ENCODE assay signal across 9 cellular contexts in genomic region chr4:168569066-168569908, GRCh38.
DNase-seq lines count a peak whose midpoint lies in the region; ATAC-seq, FAIRE-seq and TF ChIP-seq lines count a peak whose summit lies in the region.
"Had no signal": no experiment of that assay in that cellular context is flagged by ENCODE, and none has a peak within 500 bp of the region (broad histone marks: within the 10 kb centered on the region; RNA-seq: fewer than 3 reads in every experiment).

No MANE protein-coding gene starts in this region.

- H3K4me3 Mint-ChIP-seq in progenitor cell of endocrine pancreas (ENCODE audit: low read depth) = peak overlapping the region; percentile 69

- peak; percentile 53 for FAIRE-seq in colon (lab: Jason Lieb, UNC)

- H3K27me3 Mint-ChIP-seq in progenitor cell of endocrine pancreas = no peaks in the 10 kb centered on the region

- peaks cover 3% of the 10 kb centered on the region for H3K36me3 Mint-ChIP-seq in progenitor cell of endocrine pancreas (ENCODE audit: insufficient read depth)

- no peaks in the 10 kb centered on the region for H3K9me3 Mint-ChIP-seq in progenitor cell of endocrine pancreas (ENCODE audit: low read depth)

- DNase-seq in GM03348 (ENCODE audit: low spot score) = peak; percentile 29
- peak; percentile 72 to 78 for DNase-seq in NCI-H446 (lab: John Stamatoyannopoulos, UW)
- no peak for DNase-seq in progenitor cell of endocrine pancreas (ENCODE audit: low spot score, unreplicated experiment)
- no peak for DNase-seq in SW 1271 (lab: John Stamatoyannopoulos, UW)
- DNase-seq in activated CD8-positive, alpha-beta memory T cell treated with anti-CD3 and anti-CD28 coated beads, Interleukin-2, amount 50 U/mL, for 48 hours = no peak
- DNase-seq: NCI-H187 treated with DMSO at 0.1 percent for 48 hours had no signal

- ATAC-seq in GM21515 (IDR thresholded peaks at IDR 0.05; ENCODE audit: unreplicated experiment) = no peak
- no peak for ATAC-seq in HG03432 (IDR thresholded peaks at IDR 0.05; ENCODE audit: unreplicated experiment)

- peak overlapping the region; percentile 81 for H3K27ac Mint-ChIP-seq in progenitor cell of endocrine pancreas

- no peak for TF ChIP-seq CTCF in progenitor cell of endocrine pancreas (IDR thresholded peaks at IDR 0.05; ENCODE audit: unreplicated experiment)

- peaks cover 39% of the 10 kb centered on the region for H3K4me1 Mint-ChIP-seq in progenitor cell of endocrine pancreas (ENCODE audit: low read depth)

Comparison
In these comparisons a context has a peak if more than half of its experiments do, and no peak if none do; other contexts are left out.
1. DNase-seq: peak in GM03348 (single experiment) and NCI-H446 (2 of 2); none in progenitor cell of endocrine pancreas (single experiment), SW 1271 (0 of 2) and activated CD8-positive, alpha-beta memory T cell treated with anti-CD3 and anti-CD28 coated beads, Interleukin-2, amount 50 U/mL, for 48 hours (single experiment).